In genomic region chr17:7931709-7932482, GRCh38 we compare ENCODE assay signal across 8 cellular contexts. TPM values are rescaled to one million over a fixed set of nuclear protein-coding genes. Genes with fewer than 3 reads are reported as not detected.
DNase-seq lines count a peak whose midpoint lies in the region; FAIRE-seq and TF ChIP-seq lines count a peak whose summit lies in the region.

Gene CNTROB (plus strand): TSS chr17:7932206. CDS start chr17:7933080, 874 bp downstream.
Gene TRAPPC1 (minus strand): TSS chr17:7931946. CDS start chr17:7931829, 117 bp downstream.

- peak within 1 kb of the TSS; percentile 99 for H3K9ac ChIP-seq in SK-N-MC (ENCODE audit: insufficient read length)

- peak within 1 kb of the TSS; percentile 94 for H3K27ac Mint-ChIP-seq in HFFc6
- H3K27ac Mint-ChIP-seq in activated naive CD4-positive, alpha-beta T cell treated with anti-CD3 and anti-CD28 coated beads, Interleukin-2, amount 10 ng/mL, durations not matched to agents 7 days and 5 days = peak within 1 kb of the TSS; percentile 95

- TF ChIP-seq CTCF in HFFc6 (IDR thresholded peaks at IDR 0.05) (no peak), NB4 (IDR thresholded peaks at IDR 0.05; ENCODE audit: low read depth, low read length) (no peak)

- no peaks in the 10 kb centered on the region for H3K9me3 ChIP-seq in SK-N-MC (ENCODE audit: low read depth, low read length)

- H3K4me3 ChIP-seq in NB4 (ENCODE audit: low read depth, low read length) (peak within 1 kb of the TSS; percentile 88), SK-N-MC (peak within 1 kb of the TSS; percentile 100)

- CTCF ChIA-PET in activated naive CD4-positive, alpha-beta T cell treated with anti-CD3 and anti-CD28 coated beads, Interleukin-2, amount 10 ng/mL, durations not matched to agents 7 days and 5 days (lab: Charles Lee) = interaction anchor here (0.5 to 3.9 kb wide), 18 partner anchors 8 to 298 kb away, joined by 3 to 33 read pairs (median 4); partner anchors contain the start of genes NAA38, RNF227 and TP53

- H3K36me3 Mint-ChIP-seq in HFFc6 (ENCODE audit: low read depth) = peaks cover 30% of the 10 kb centered on the region
- peaks cover 39% of the 10 kb centered on the region for H3K36me3 Mint-ChIP-seq in activated naive CD4-positive, alpha-beta T cell treated with anti-CD3 and anti-CD28 coated beads, Interleukin-2, amount 10 ng/mL, durations not matched to agents 7 days and 5 days

- H3K4me3 Mint-ChIP-seq in HFFc6 = peak within 1 kb of the TSS; percentile 95
- H3K4me3 Mint-ChIP-seq in activated naive CD4-positive, alpha-beta T cell treated with anti-CD3 and anti-CD28 coated beads, Interleukin-2, amount 10 ng/mL, durations not matched to agents 7 days and 5 days = peak within 1 kb of the TSS; percentile 91

- peaks cover 55% of the 10 kb centered on the region for H3K4me1 Mint-ChIP-seq in HFFc6 (ENCODE audit: low read depth)
- peaks cover 52% of the 10 kb centered on the region for H3K4me1 Mint-ChIP-seq in activated naive CD4-positive, alpha-beta T cell treated with anti-CD3 and anti-CD28 coated beads, Interleukin-2, amount 10 ng/mL, durations not matched to agents 7 days and 5 days

- peak; percentile 72 for FAIRE-seq in frontal cortex (lab: Jason Lieb, UNC)

- no peaks in the 10 kb centered on the region; the same call in 1 of the 2 replicates for H3K27me3 Mint-ChIP-seq in HFFc6 (ENCODE audit: insufficient read depth)
- H3K27me3 Mint-ChIP-seq in activated naive CD4-positive, alpha-beta T cell treated with anti-CD3 and anti-CD28 coated beads, Interleukin-2, amount 10 ng/mL, durations not matched to agents 7 days and 5 days = no peaks in the 10 kb centered on the region

- H3K27ac ChIP-seq in SK-N-MC = peak within 1 kb of the TSS; percentile 65

- peak; percentile 80 for TF ChIP-seq POLR2A in NB4 (IDR thresholded peaks at IDR 0.05; ENCODE audit: extremely low read depth, insufficient read length)

- H3K36me3 ChIP-seq in SK-N-MC (ENCODE audit: insufficient read depth, low read length) = peaks cover 23% of the 10 kb centered on the region

- H3K9me3 Mint-ChIP-seq in HFFc6 = no peaks in the 10 kb centered on the region
- no peaks in the 10 kb centered on the region for H3K9me3 Mint-ChIP-seq in activated naive CD4-positive, alpha-beta T cell treated with anti-CD3 and anti-CD28 coated beads, Interleukin-2, amount 10 ng/mL, durations not matched to agents 7 days and 5 days

- DNase-seq in GM04503 (ENCODE audit: low read depth) = peak; percentile 92
- DNase-seq in HFFc6 = peak; percentile 99
- peak; percentile 97 for DNase-seq in NB4 (ENCODE audit: low read depth)
- DNase-seq in SK-N-MC (ENCODE audit: low read depth, low spot score) = peak; percentile 57
- DNase-seq in activated naive CD4-positive, alpha-beta T cell treated with anti-CD3 and anti-CD28 coated beads, Interleukin-2, amount 10 ng/mL, durations not matched to agents 7 days and 5 days = peak; percentile 100
- peak; percentile 97 to 99 for DNase-seq in frontal cortex (ENCODE audit: low spot score in 2 of 2)
- peak; percentile 95 for DNase-seq in non-pigmented ciliary epithelial cell (ENCODE audit: low read depth)
- peak; percentile 99 for DNase-seq in superior temporal gyrus (ENCODE audit: extremely low spot score)

RNA-seq across cellular contexts. Expression of gene CNTROB, which starts in this region (rescaled TPM):
- total RNA-seq in HFFc6 (2021; fragmentation: NEBNext Ultra II Directional; extraction: Animal tissue kit (Norgen Biotek cat#: 25700)) = 10 to 100 TPM; 20.8 to 32.2 (median 28.5) TPM
- 25.3 TPM for total RNA-seq in frontal cortex

RNA-seq across cellular contexts. Expression of gene TRAPPC1, which starts in this region (rescaled TPM):
- 100 to 1,000 TPM; 244 to 309 (median 288) TPM for total RNA-seq in HFFc6 (2021; fragmentation: NEBNext Ultra II Directional; extraction: Animal tissue kit (Norgen Biotek cat#: 25700))
- total RNA-seq in frontal cortex = 14.3 TPM

Comparison
In these comparisons a context has a peak if more than half of its experiments do, and no peak if none do; other contexts are left out.
1. Peak in every context shown above with its lines: DNase-seq, H3K4me3 ChIP-seq and H3K27ac ChIP-seq.
2. RNA of gene TRAPPC1 (total RNA-seq): 244 to 309 TPM in HFFc6; 14.3 TPM in frontal cortex (single experiment); every median in the first group is over 10 times any median in the second.